Comparison of ENCODE assay signal across 21 cellular contexts in the genomic region with DNA sequence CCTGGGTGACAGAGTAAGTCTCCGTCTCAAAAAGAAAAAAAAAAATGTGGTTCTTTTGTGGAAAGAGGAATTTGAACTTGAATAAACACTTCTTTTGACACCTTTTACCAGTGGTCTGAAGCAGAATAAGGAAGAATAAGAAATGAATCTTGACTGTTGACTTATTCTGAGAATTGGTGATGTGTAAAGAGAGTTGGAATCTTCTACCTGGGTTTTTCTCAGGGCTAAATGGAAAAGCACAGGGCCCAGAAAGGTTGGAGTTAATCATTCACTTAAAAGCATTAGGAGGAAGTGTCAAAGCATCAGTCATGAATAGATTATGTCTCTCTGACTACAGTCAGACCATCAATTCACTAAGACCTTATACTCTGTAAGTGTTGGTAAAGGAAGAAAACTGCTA. TPM values are rescaled to one million over a fixed set of nuclear protein-coding genes. Genes with fewer than 3 reads are reported as not detected.
A peak's percentile ranks its signal among the peaks of the same experiment; 100 is the strongest.
DNase-seq lines count a peak whose midpoint lies in the region; ATAC-seq, FAIRE-seq and TF ChIP-seq lines count a peak whose summit lies in the region.
"Had no signal": no experiment of that assay in that cellular context is flagged by ENCODE, and none has a peak within 500 bp of the region (broad histone marks: within the 10 kb centered on the region; RNA-seq: fewer than 3 reads in every experiment).

No MANE protein-coding gene starts in this region.

- no peaks in the 10 kb centered on the region for H4K20me1 ChIP-seq in H9 (ENCODE audit: control insufficient read depth, insufficient read depth, insufficient read length)
- H4K20me1 ChIP-seq in Karpas-422 (ENCODE audit: insufficient read depth, low read depth, low read length), result no peaks in the 10 kb centered on the region

- H3K27ac Mint-ChIP-seq in H9 (no peak overlapping the region; a peak in 1 of 7 replicates), immature natural killer cell (peak overlapping the region in 2 of 6 donors; percentile 9 to 64)
- H3K27ac Mint-ChIP-seq: WTC11 had no signal

- no peak overlapping the region for H3K56ac ChIP-seq in H9 (ENCODE audit: insufficient read length, low read depth, low read length)

- no peaks in the 10 kb centered on the region for H3K23me2 ChIP-seq in H9 (ENCODE audit: insufficient read length, low read depth, low read length, poor library complexity, severe bottlenecking)

- H3K4me1 ChIP-seq in mucosa of descending colon (ENCODE audit: low read depth) (no peaks in the 10 kb centered on the region), H9 (ENCODE audit: insufficient read depth, low read length) (no peaks in the 10 kb centered on the region), Karpas-422 (ENCODE audit: low read length) (peaks cover 6% of the 10 kb centered on the region)
- H3K4me1 ChIP-seq: SJCRH30, spleen had no signal

- H2BK5ac ChIP-seq in H9 (ENCODE audit: insufficient read length, low read length), result no peak overlapping the region

- H3K4me3 Mint-ChIP-seq in H9 (no peak overlapping the region), immature natural killer cell (no peak overlapping the region)
- H3K4me3 Mint-ChIP-seq: central memory CD8-positive, alpha-beta T cell; WTC11 had no signal

- FAIRE-seq in GM18507 (lab: Jason Lieb, UNC), result peak; percentile 72
- FAIRE-seq: frontal cortex, H1 had no signal

- DNase-seq in CD1c-positive myeloid dendritic cell (ENCODE audit: extremely low spot score), result peak; percentile 13
- no peak for DNase-seq in GM18507 (ENCODE audit: extremely low spot score, insufficient read length, low read depth)
- DNase-seq in mucosa of descending colon, result no peak
- DNase-seq in H9, result no peak
- DNase-seq in Karpas-422, result no peak
- no peak for DNase-seq in immature natural killer cell
- DNase-seq: activated effector memory CD4-positive, alpha-beta T cell treated with Interleukin-2 at 50 U/mL for 16 hours; aorta; erythroblast; NCI-H1436; NCI-H748 treated with DMSO at 0.1 percent for 48 hours; PC-3; SJCRH30; spleen; stimulated activated CD8-positive, alpha-beta memory T cell treated with anti-CD3 and anti-CD28 coated beads, Interleukin-4, amount 100 ng/mL, for 48 hours had no signal

- H3K36me3 ChIP-seq in mucosa of descending colon (ENCODE audit: low read depth), result no peaks in the 10 kb centered on the region
- no peaks in the 10 kb centered on the region for H3K36me3 ChIP-seq in Karpas-422 (ENCODE audit: insufficient read depth, low read length)
- H3K36me3 ChIP-seq: neutrophil, SJCRH30 had no signal

- no CpG with 5 or more reads among the region's 1 CpG for WGBS in H9 (ENCODE audit: extremely low coverage, insufficient read length, low lambda C conversion rate)

- no peak overlapping the region for H2BK15ac ChIP-seq in H9 (ENCODE audit: low read depth, low read length)

- H3K27me3 Mint-ChIP-seq in H9 (ENCODE audit: low read depth) (no peaks in the 10 kb centered on the region), immature natural killer cell (ENCODE audit: low read depth in 3 of 3) (no peaks in the 10 kb centered on the region)
- H3K27me3 Mint-ChIP-seq: central memory CD8-positive, alpha-beta T cell had no signal

- no peaks in the 10 kb centered on the region for H3K9me3 ChIP-seq in mucosa of descending colon
- H3K9me3 ChIP-seq in H9 (ENCODE audit: control insufficient read depth, low read depth, low read length), result no peaks in the 10 kb centered on the region
- H3K9me3 ChIP-seq in Karpas-422 (ENCODE audit: low read length), result no peaks in the 10 kb centered on the region
- H3K9me3 ChIP-seq: neutrophil, SJCRH30, spleen had no signal

- no peak overlapping the region for H4K8ac ChIP-seq in H9 (replicated peaks; ENCODE audit: insufficient read length, low read depth, low read length)

- H2AFZ ChIP-seq in H9 (ENCODE audit: low read length), result no peak overlapping the region
- H2AFZ ChIP-seq in Karpas-422 (ENCODE audit: low read length), result no peak overlapping the region

- H2AK5ac ChIP-seq in H9 (ENCODE audit: insufficient read length, low read length), result no peak overlapping the region

- no peak overlapping the region for H3K23ac ChIP-seq in H9 (ENCODE audit: insufficient read length, low read depth, low read length)

- no peaks in the 10 kb centered on the region for H3K9me2 ChIP-seq in Karpas-422 (replicated peaks; ENCODE audit: insufficient read depth, low read length)

- H2BK120ac ChIP-seq in H9 (ENCODE audit: low read depth, low read length, poor library complexity, severe bottlenecking), result no peak overlapping the region

- H3K27me3 ChIP-seq in H9 (ENCODE audit: insufficient read depth, low read length) (no peaks in the 10 kb centered on the region), Karpas-422 (ENCODE audit: low read length) (no peaks in the 10 kb centered on the region)
- H3K27me3 ChIP-seq: neutrophil, SJCRH30, spleen had no signal

- H3K79me1 ChIP-seq in H9 (ENCODE audit: insufficient read depth, low read depth, low read length, poor library complexity, severe bottlenecking), result no peaks in the 10 kb centered on the region

- peaks cover 15 to 24% (median 17%) of the 10 kb centered on the region in 3 experiments for H3K36me3 Mint-ChIP-seq in H9 (ENCODE audit: insufficient read depth in 1 of 3, low read depth in 3 of 3)
- H3K36me3 Mint-ChIP-seq in immature natural killer cell, result peaks cover 0 to 16% (median 10%) of the 10 kb centered on the region in 3 donors

- peak; percentile 79 for ATAC-seq in mucosa of descending colon
- ATAC-seq: PC-3, WTC11 had no signal

- H3K4me2 ChIP-seq in H9 (ENCODE audit: insufficient read depth, insufficient read length, low read length) (no peak overlapping the region), Karpas-422 (ENCODE audit: low read depth, low read length, poor library complexity, severe bottlenecking) (no peak overlapping the region)

- intact Hi-C loops in mucosa of descending colon (cut with DNase I, micrococcal nuclease), result no loop called here

- no peak overlapping the region for H2BK20ac ChIP-seq in H9 (ENCODE audit: low read depth, low read length, poor library complexity, severe bottlenecking)

- peak overlapping the region; percentile 37 for H3K27ac ChIP-seq in VCaP
- H3K27ac ChIP-seq in H9 (ENCODE audit: insufficient read length, low read depth, low read length), result no peak overlapping the region
- no peak overlapping the region for H3K27ac ChIP-seq in Karpas-422 (ENCODE audit: low read length)
- H3K27ac ChIP-seq: neutrophil, SJCRH30, spleen had no signal

- H3K4me3 ChIP-seq in mucosa of descending colon (no peak overlapping the region), Karpas-422 (ENCODE audit: low read length) (no peak overlapping the region)
- H3K4me3 ChIP-seq: SJCRH30, spleen had no signal

- H3K9me3 Mint-ChIP-seq in H9, result peaks cover 15% of the 10 kb centered on the region in 2 experiments
- H3K9me3 Mint-ChIP-seq in immature natural killer cell, result no peaks in the 10 kb centered on the region
- H3K9me3 Mint-ChIP-seq: central memory CD8-positive, alpha-beta T cell had no signal

- no peak overlapping the region for H2BK12ac ChIP-seq in H9 (ENCODE audit: insufficient read length, low read depth, low read length)

- TF ChIP-seq CTCF in VCaP (conservative IDR thresholded peaks at IDR 0.05) (no peak), mucosa of descending colon (IDR thresholded peaks at IDR 0.05) (no peak), H9 (conservative IDR thresholded peaks at IDR 0.05) (no peak)

- H3K79me2 ChIP-seq in H9 (ENCODE audit: insufficient read depth, low read length) (no peaks in the 10 kb centered on the region), Karpas-422 (ENCODE audit: low read length) (no peaks in the 10 kb centered on the region)

- H3T11ph ChIP-seq in H9 (ENCODE audit: low read length), result no peak overlapping the region

- H3K4me1 Mint-ChIP-seq in H9 (peaks cover 5 to 6% of the 10 kb centered on the region in 2 experiments), immature natural killer cell (no peaks in the 10 kb centered on the region)
- H3K4me1 Mint-ChIP-seq: central memory CD8-positive, alpha-beta T cell; WTC11 had no signal

- H3K14ac ChIP-seq in H9 (ENCODE audit: insufficient read depth, low read length), result no peak overlapping the region

- H4K91ac ChIP-seq in H9 (ENCODE audit: insufficient read length, low read depth, low read length), result no peak overlapping the region

- no peak overlapping the region for H3K9ac ChIP-seq in H9 (ENCODE audit: extremely low read depth, insufficient read length, low read length)
- no peak overlapping the region for H3K9ac ChIP-seq in Karpas-422 (ENCODE audit: low read length)

- H4K5ac ChIP-seq in H9 (ENCODE audit: insufficient read length, low read depth, low read length), result no peak overlapping the region

- H3K18ac ChIP-seq in H9 (ENCODE audit: insufficient read length, low read depth, low read length), result no peak overlapping the region

- H3K4ac ChIP-seq in H9 (ENCODE audit: low read depth, low read length), result no peak overlapping the region

RNA-seq across cellular contexts. Expression of a gene that starts 13.9 kb away (rescaled TPM):
- 10 to 100 TPM; 11.7 to 70.7 (median 15.5) TPM for total RNA-seq in mucosa of descending colon
- total RNA-seq in H9 (2021), result 56.1 and 58.0 TPM in 2 replicates
- total RNA-seq in Karpas-422 (2014; rRNA removed; shearing (Covaris generic); ENCODE audit: low replicate concordance), result 7.4 and 7.7 TPM in 2 replicates
- 10 to 100 TPM; 19.6 to 39.2 (median 23.8) TPM for polyA plus RNA-seq in immature natural killer cell

RNA-seq across cellular contexts. Expression of a gene that starts 55.5 kb away (rescaled TPM):
- 10 to 100 TPM in 1 of 3 donors, 1 to 10 TPM in 2; 7.0 to 18.9 (median 7.6) TPM for total RNA-seq in mucosa of descending colon
- total RNA-seq in H9 (2021), result 12.3 and 17.7 TPM in 2 replicates
- 7.6 and 11.7 TPM in 2 replicates for total RNA-seq in Karpas-422 (2014; rRNA removed; shearing (Covaris generic); ENCODE audit: low replicate concordance)
- polyA plus RNA-seq in immature natural killer cell, result 1 to 10 TPM; 3.5 to 7.7 (median 4.4) TPM
